ENCODE assay signal across 9 cellular contexts in the genomic region with DNA sequence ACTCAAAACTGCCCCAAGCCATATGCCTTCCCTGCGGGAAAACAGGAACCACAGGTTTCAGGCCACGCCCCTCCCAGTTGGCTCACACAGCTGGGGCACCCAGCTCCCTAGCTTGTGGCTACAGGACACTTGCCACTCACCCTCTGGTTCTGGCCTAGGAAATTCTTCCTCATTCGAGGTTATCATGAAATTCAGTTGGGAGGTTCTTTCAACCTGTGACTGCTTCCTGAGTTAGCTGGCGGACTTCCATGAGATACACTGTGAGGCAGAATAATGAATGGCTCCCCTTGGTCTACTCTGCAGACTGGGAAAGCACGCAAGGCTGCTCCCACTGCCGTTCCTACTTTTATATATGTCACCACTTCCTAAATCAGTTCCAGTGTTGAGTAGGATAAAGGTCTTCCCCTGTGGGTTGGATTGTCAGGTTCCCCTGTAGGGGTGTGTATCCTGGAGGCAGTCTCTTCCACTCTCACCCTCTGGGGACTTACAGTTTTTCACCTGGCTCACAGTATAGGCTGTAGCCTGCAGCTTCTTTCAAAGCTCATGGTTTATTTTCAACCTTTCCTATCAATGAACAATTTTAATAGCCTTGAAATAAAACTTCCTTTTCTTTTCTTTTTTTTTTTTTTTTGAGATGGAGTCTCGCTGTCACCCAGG. TPM values are rescaled to one million over a fixed set of nuclear protein-coding genes. Genes with fewer than 3 reads are reported as not detected.
DNase-seq lines count a peak whose midpoint lies in the region; ATAC-seq and TF ChIP-seq lines count a peak whose summit lies in the region.
"Had no signal": no experiment of that assay in that cellular context is flagged by ENCODE, and none has a peak within 500 bp of the region (broad histone marks: within the 10 kb centered on the region; RNA-seq: fewer than 3 reads in every experiment).

No MANE protein-coding gene starts in this region.

- TF ChIP-seq CTCF in heart right ventricle (IDR thresholded peaks at IDR 0.05) = no peak
- no peak for TF ChIP-seq CTCF in SK-N-SH (IDR thresholded peaks at IDR 0.05)

- CTCF ChIA-PET in activated CD4-positive, alpha-beta T cell treated with anti-CD3 and anti-CD28 coated beads for 36 hours (lab: Charles Lee) = no interaction called here
- CTCF ChIA-PET in activated CD4-positive, alpha-beta T cell treated with anti-CD3 and anti-CD28 coated beads, Interleukin-2, amount 10 ng/mL, durations not matched to agents 7 days and 5 days (lab: Charles Lee) = interaction anchor here (0.6 to 1.1 kb wide), 3 partner anchors 9 to 110 kb away, joined by 3 to 7 read pairs (median 5); no protein-coding TSS in a partner anchor
- CTCF ChIA-PET in SK-N-SH (lab: Yijun Ruan, JAX) = interaction anchor here (1.0 to 2.0 kb wide), 4 partner anchors 11 to 304 kb away, joined by 3 to 5 read pairs (median 3); no protein-coding TSS in a partner anchor

- H3K79me2 ChIP-seq in SK-N-SH (ENCODE audit: insufficient read depth) = peaks cover 17% of the 10 kb centered on the region

- H2AFZ ChIP-seq in SK-N-SH (ENCODE audit: low read depth) = no peak overlapping the region

- no peaks in the 10 kb centered on the region for H3F3A ChIP-seq in SK-N-SH (replicated peaks; ENCODE audit: insufficient read depth)

- DNase-seq in activated CD4-positive, alpha-beta T cell treated with anti-CD3 and anti-CD28 coated beads for 36 hours = no peak
- DNase-seq in activated CD4-positive, alpha-beta T cell treated with anti-CD3 and anti-CD28 coated beads, Interleukin-2, amount 10 ng/mL, durations not matched to agents 7 days and 5 days = no peak
- DNase-seq in RPMI7951 (ENCODE audit: low read depth) (peak; percentile 20), heart right ventricle (peak in 1 of 2 donors; percentile 11), ureter (ENCODE audit: low spot score) (peak; percentile 80), SK-N-SH (no peak)

- H3K9me2 ChIP-seq in SK-N-SH = no peaks in the 10 kb centered on the region

- no peak overlapping the region for H3K4me2 ChIP-seq in SK-N-SH

- H3K4me3 Mint-ChIP-seq in activated CD4-positive, alpha-beta T cell treated with anti-CD3 and anti-CD28 coated beads for 36 hours = no peak overlapping the region
- no peak overlapping the region for H3K4me3 Mint-ChIP-seq in activated CD4-positive, alpha-beta T cell treated with anti-CD3 and anti-CD28 coated beads, Interleukin-2, amount 10 ng/mL, durations not matched to agents 7 days and 5 days

- no peak overlapping the region for H3K4me3 ChIP-seq in heart right ventricle
- H3K4me3 ChIP-seq in SK-N-SH (ENCODE audit: low read depth in 2 of 2, low read length in 1 of 2) = no peak overlapping the region

- H3K4me1 Mint-ChIP-seq in activated CD4-positive, alpha-beta T cell treated with anti-CD3 and anti-CD28 coated beads for 36 hours = peaks cover 15% of the 10 kb centered on the region
- peaks cover 9% of the 10 kb centered on the region for H3K4me1 Mint-ChIP-seq in activated CD4-positive, alpha-beta T cell treated with anti-CD3 and anti-CD28 coated beads, Interleukin-2, amount 10 ng/mL, durations not matched to agents 7 days and 5 days

- H3K9me3 Mint-ChIP-seq in activated CD4-positive, alpha-beta T cell treated with anti-CD3 and anti-CD28 coated beads for 36 hours (ENCODE audit: low read depth) = no peaks in the 10 kb centered on the region
- no peaks in the 10 kb centered on the region for H3K9me3 Mint-ChIP-seq in activated CD4-positive, alpha-beta T cell treated with anti-CD3 and anti-CD28 coated beads, Interleukin-2, amount 10 ng/mL, durations not matched to agents 7 days and 5 days

- no peaks in the 10 kb centered on the region for H3K27me3 Mint-ChIP-seq in activated CD4-positive, alpha-beta T cell treated with anti-CD3 and anti-CD28 coated beads for 36 hours
- H3K27me3 Mint-ChIP-seq in activated CD4-positive, alpha-beta T cell treated with anti-CD3 and anti-CD28 coated beads, Interleukin-2, amount 10 ng/mL, durations not matched to agents 7 days and 5 days = no peaks in the 10 kb centered on the region

- intact Hi-C loops in activated CD4-positive, alpha-beta T cell treated with anti-CD3 and anti-CD28 coated beads for 36 hours (cut with DNase I, micrococcal nuclease) = no loop called here
- intact Hi-C loops in heart right ventricle (cut with DNase I) = no loop called here

- H3K36me3 ChIP-seq in heart right ventricle = peaks cover 0 to 11% (median 0%) of the 10 kb centered on the region in 9 donors
- H3K36me3 ChIP-seq in SK-N-SH (replicated peaks in 1 of 2; ENCODE audit: control insufficient read depth in 1 of 2, insufficient read depth in 2 of 2, low read length in 1 of 2) = peaks cover 0 to 11% of the 10 kb centered on the region in 2 experiments

- TF ChIP-seq EP300 in SK-N-SH (IDR thresholded peaks at IDR 0.05; ENCODE audit: borderline replicate concordance in 1 of 2, low read depth in 1 of 2, low read length in 1 of 2) = no peak

- peaks cover 22% of the 10 kb centered on the region for H3K36me3 Mint-ChIP-seq in activated CD4-positive, alpha-beta T cell treated with anti-CD3 and anti-CD28 coated beads for 36 hours (ENCODE audit: low read depth)
- peaks cover 13% of the 10 kb centered on the region for H3K36me3 Mint-ChIP-seq in activated CD4-positive, alpha-beta T cell treated with anti-CD3 and anti-CD28 coated beads, Interleukin-2, amount 10 ng/mL, durations not matched to agents 7 days and 5 days (ENCODE audit: low read depth)

- no peak overlapping the region for H3K9ac ChIP-seq in SK-N-SH

- WGBS in heart right ventricle, 2 donors = 59 to 65% methylated on average over 7 of the region's 7 CpGs
- 92% methylated on average over 7 of the region's 7 CpGs for WGBS in SK-N-SH (ENCODE audit: low lambda C conversion rate)

- POLR2A ChIA-PET in activated CD4-positive, alpha-beta T cell treated with anti-CD3 and anti-CD28 coated beads for 36 hours (lab: Charles Lee) = interaction anchor here (0.7 kb wide), 1 partner anchor 52 kb away, joined by 6 read pairs; no protein-coding TSS in a partner anchor
- POLR2A ChIA-PET in activated CD4-positive, alpha-beta T cell treated with anti-CD3 and anti-CD28 coated beads, Interleukin-2, amount 10 ng/mL, durations not matched to agents 7 days and 5 days (lab: Charles Lee) = no interaction called here
- POLR2A ChIA-PET in SK-N-SH (lab: Yijun Ruan, JAX) = no interaction called here

- H3K4me1 ChIP-seq in heart right ventricle = peaks cover 4 to 19% (median 11%) of the 10 kb centered on the region in 9 donors
- peaks cover 0 to 5% of the 10 kb centered on the region in 2 experiments; a peak in 2 of 4 replicates for H3K4me1 ChIP-seq in SK-N-SH (ENCODE audit: control insufficient read depth in 1 of 2, insufficient read depth in 2 of 2, low read depth in 1 of 2, low read length in 1 of 2)

- H3K27me3 ChIP-seq in heart right ventricle (no peaks in the 10 kb centered on the region), SK-N-SH (ENCODE audit: insufficient read depth) (no peaks in the 10 kb centered on the region)

- H3K9me3 ChIP-seq in heart right ventricle (no peaks in the 10 kb centered on the region), SK-N-SH (no peaks in the 10 kb centered on the region)

- no peak for TF ChIP-seq RAD21 in SK-N-SH (IDR thresholded peaks at IDR 0.05; ENCODE audit: low read length)

- peak overlapping the region; percentile 55 for H3K27ac Mint-ChIP-seq in activated CD4-positive, alpha-beta T cell treated with anti-CD3 and anti-CD28 coated beads for 36 hours
- H3K27ac Mint-ChIP-seq in activated CD4-positive, alpha-beta T cell treated with anti-CD3 and anti-CD28 coated beads, Interleukin-2, amount 10 ng/mL, durations not matched to agents 7 days and 5 days = no peak overlapping the region

- no peak for ATAC-seq in activated CD4-positive, alpha-beta T cell treated with anti-CD3 and anti-CD28 coated beads for 36 hours
- ATAC-seq in heart right ventricle (peak; percentile 20 to 70 (median 58)), GM21528 (IDR thresholded peaks at IDR 0.05; ENCODE audit: low FRiP score, unreplicated experiment) (no peak), GM19023 (IDR thresholded peaks at IDR 0.05; ENCODE audit: unreplicated experiment) (no peak)

- no peak overlapping the region for H3K27ac ChIP-seq in heart right ventricle
- no peak overlapping the region for H3K27ac ChIP-seq in SK-N-SH (ENCODE audit: low read depth in 2 of 2, low read length in 1 of 2)

- no peaks in the 10 kb centered on the region for H4K20me1 ChIP-seq in SK-N-SH (ENCODE audit: insufficient read depth)

TF ChIP-seq in SK-N-SH, 30 proteins besides CTCF, POLR2A, EP300 and RAD21 (continues in another document):
- TF ChIP-seq, protein P1, sequence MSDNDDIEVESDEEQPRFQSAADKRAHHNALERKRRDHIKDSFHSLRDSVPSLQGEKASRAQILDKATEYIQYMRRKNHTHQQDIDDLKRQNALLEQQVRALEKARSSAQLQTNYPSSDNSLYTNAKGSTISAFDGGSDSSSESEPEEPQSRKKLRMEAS (IDR thresholded peaks at IDR 0.05; ENCODE audit: low read depth) = no peak

RNA-seq across cellular contexts. Expression of a gene that starts 37.0 kb away (rescaled TPM):
- total RNA-seq in activated CD4-positive, alpha-beta T cell treated with anti-CD3 and anti-CD28 coated beads for 36 hours = not detected
- not detected for total RNA-seq in activated CD4-positive, alpha-beta T cell treated with anti-CD3 and anti-CD28 coated beads, Interleukin-2, amount 10 ng/mL, durations not matched to agents 7 days and 5 days
- total RNA-seq in RPMI7951 (2014; rRNA removed; shearing (Covaris generic)) = not detected in 2 replicates
- total RNA-seq in heart right ventricle = 10 to 100 TPM; 20.0 to 61.9 (median 36.4) TPM
- 10 to 100 TPM in 1 of 2 donors, 1 to 10 TPM in 1; 6.1 to 11.4 TPM for polyA plus RNA-seq in heart right ventricle
- not detected for total RNA-seq in ureter
- polyA plus RNA-seq in SK-N-SH (2012; rRNA removed) = 0.03 and 0.23 TPM in 2 replicates
- 0.12 TPM in 2 replicates for polyA plus RNA-seq in SK-N-SH (2012; cell fraction: cytosol; rRNA removed)
- not detected in 2 replicates for polyA plus RNA-seq in SK-N-SH (2012; cell fraction: nucleus; rRNA removed)
- total RNA-seq: SK-MEL-5 had no signal

RNA-seq across cellular contexts. Expression of a gene that starts 56.9 kb away (rescaled TPM):
- 10 to 100 TPM; 34.1 to 35.5 TPM for total RNA-seq in activated CD4-positive, alpha-beta T cell treated with anti-CD3 and anti-CD28 coated beads for 36 hours
- 10 to 100 TPM; 29.2 to 30.7 TPM for total RNA-seq in activated CD4-positive, alpha-beta T cell treated with anti-CD3 and anti-CD28 coated beads, Interleukin-2, amount 10 ng/mL, durations not matched to agents 7 days and 5 days
- 20.5 and 21.5 TPM in 2 replicates for total RNA-seq in RPMI7951 (2014; rRNA removed; shearing (Covaris generic))
- 10 to 100 TPM; 44.2 to 65.8 (median 53.0) TPM for total RNA-seq in heart right ventricle
- 10 to 100 TPM in 1 of 2 donors, 1 to 10 TPM in 1; 8.4 to 14.7 TPM for polyA plus RNA-seq in heart right ventricle
- total RNA-seq in ureter = 63.4 TPM
- polyA plus RNA-seq in SK-N-SH (2012; rRNA removed) = 21.2 and 28.6 TPM in 2 replicates
- 26.1 and 31.4 TPM in 2 replicates for polyA plus RNA-seq in SK-N-SH (2012; cell fraction: cytosol; rRNA removed)
- 22.1 and 34.2 TPM in 2 replicates for polyA plus RNA-seq in SK-N-SH (2012; cell fraction: nucleus; rRNA removed)

RNA-seq across cellular contexts. Expression of a gene that starts 57.0 kb away (rescaled TPM):
- 10 to 100 TPM; 12.8 to 13.3 TPM for total RNA-seq in activated CD4-positive, alpha-beta T cell treated with anti-CD3 and anti-CD28 coated beads for 36 hours
- 1 to 10 TPM; 7.9 to 9.9 TPM for total RNA-seq in activated CD4-positive, alpha-beta T cell treated with anti-CD3 and anti-CD28 coated beads, Interleukin-2, amount 10 ng/mL, durations not matched to agents 7 days and 5 days
- total RNA-seq in RPMI7951 (2014; rRNA removed; shearing (Covaris generic)) = 10.7 and 11.9 TPM in 2 replicates
- total RNA-seq in heart right ventricle (10 to 100 TPM in 2 of 10 donors, 1 to 10 TPM in 8; 6.6 to 10.6 (median 9.0) TPM), ureter (14.8 TPM)
- polyA plus RNA-seq in heart right ventricle (1 to 10 TPM; 3.0 to 5.7 TPM), SK-N-SH (2012; rRNA removed) (9.7 and 11.5 TPM in 2 replicates)
- 12.1 and 16.3 TPM in 2 replicates for polyA plus RNA-seq in SK-N-SH (2012; cell fraction: cytosol; rRNA removed)
- 11.8 and 18.8 TPM in 2 replicates for polyA plus RNA-seq in SK-N-SH (2012; cell fraction: nucleus; rRNA removed)

Comparison
In these comparisons a context has a peak if more than half of its experiments do, and no peak if none do; other contexts are left out.
1. ATAC-seq: peak in heart right ventricle (8 of 8); none in activated CD4-positive, alpha-beta T cell treated with anti-CD3 and anti-CD28 coated beads for 36 hours (single experiment), GM21528 (single experiment) and GM19023 (single experiment).
2. DNase-seq: peak in RPMI7951 (single experiment) and ureter (single experiment); none in activated CD4-positive, alpha-beta T cell treated with anti-CD3 and anti-CD28 coated beads for 36 hours (single experiment), activated CD4-positive, alpha-beta T cell treated with anti-CD3 and anti-CD28 coated beads, Interleukin-2, amount 10 ng/mL, durations not matched to agents 7 days and 5 days (single experiment) and SK-N-SH (single experiment).
3. RNA of a gene that starts 37.0 kb away (total RNA-seq): 20.0 to 61.9 TPM in heart right ventricle; not detected in ureter (single experiment), not detected in activated CD4-positive, alpha-beta T cell treated with anti-CD3 and anti-CD28 coated beads for 36 hours, not detected in activated CD4-positive, alpha-beta T cell treated with anti-CD3 and anti-CD28 coated beads, Interleukin-2, amount 10 ng/mL, durations not matched to agents 7 days and 5 days and not detected in RPMI7951; every median in the first group is over 10 times any median in the second.